12 cellular contexts compared by ENCODE assay signal in the genomic region with DNA sequence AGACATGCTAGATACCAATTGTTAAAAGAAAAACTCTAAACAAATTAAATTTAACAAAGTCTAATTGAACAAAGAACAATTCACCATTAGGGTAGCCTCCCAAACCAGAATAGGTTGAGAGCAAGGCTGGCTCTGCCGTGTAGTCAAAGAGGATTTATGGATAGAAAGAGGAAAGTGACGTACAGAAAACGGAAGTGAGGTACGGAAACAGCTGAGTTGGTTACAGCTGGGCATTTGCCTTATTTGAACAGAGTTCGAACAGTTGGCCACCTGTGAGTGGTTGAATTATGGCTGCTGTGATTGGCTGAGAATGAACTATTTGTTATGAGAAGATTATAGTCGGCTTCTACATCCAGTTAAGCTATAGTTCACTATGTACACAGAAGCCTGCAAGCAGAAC. TPM values are rescaled to one million over a fixed set of nuclear protein-coding genes. Genes with fewer than 3 reads are reported as not detected.
"Had no signal": no experiment of that assay in that cellular context is flagged by ENCODE, and none has a peak within 500 bp of the region (broad histone marks: within the 10 kb centered on the region; RNA-seq: fewer than 3 reads in every experiment).

No MANE protein-coding gene starts in this region.

- H3K27ac Mint-ChIP-seq: activated T-cell treated with anti-CD3 and anti-CD28 coated beads, Interleukin-2, amount 50 U/mL, for 72 hours; stimulated activated naive CD8-positive, alpha-beta T cell treated with anti-CD3 and anti-CD28 coated beads, Interleukin-15, Interleukin-2, amounts not matched to agents 100 ng/mL and 50 ng/mL, for 24 hours had no signal

- ATAC-seq: activated T-cell treated with anti-CD3 and anti-CD28 coated beads, Interleukin-2, amount 50 U/mL, for 72 hours had no signal

- DNase-seq: activated CD4-positive, alpha-beta T cell treated with anti-CD3 and anti-CD28 coated beads for 1 hour; activated CD4-positive, alpha-beta T cell treated with anti-CD3 and anti-CD28 coated beads, Interleukin-2, amount 50 U/mL, for 48 hours; activated CD8-positive, alpha-beta memory T cell treated with anti-CD3 and anti-CD28 coated beads, Interleukin-2, amount 50 U/mL, for 4 hours; activated gamma-delta T cell treated with Interleukin-2 at 50 U/mL for 16 hours; activated T-cell treated with anti-CD3 and anti-CD28 coated beads, Interleukin-2, amount 50 U/mL, for 72 hours; aorta; dorsolateral prefrontal cortex; stimulated activated CD4-positive, alpha-beta T cell treated with anti-CD3 and anti-CD28 coated beads, Interleukin-12 subunit alpha, Interleukin-12 subunit beta, amount 100 ng/mL, for 4 hours; upper lobe of left lung had no signal

- H3K9me3 Mint-ChIP-seq: activated T-cell treated with anti-CD3 and anti-CD28 coated beads, Interleukin-2, amount 50 U/mL, for 72 hours; neural crest cell; stimulated activated naive CD8-positive, alpha-beta T cell treated with anti-CD3 and anti-CD28 coated beads, Interleukin-15, Interleukin-2, amounts not matched to agents 100 ng/mL and 50 ng/mL, for 24 hours had no signal

- H3K4me3 Mint-ChIP-seq: activated T-cell treated with anti-CD3 and anti-CD28 coated beads, Interleukin-2, amount 50 U/mL, for 72 hours; neural crest cell; stimulated activated naive CD8-positive, alpha-beta T cell treated with anti-CD3 and anti-CD28 coated beads, Interleukin-15, Interleukin-2, amounts not matched to agents 100 ng/mL and 50 ng/mL, for 24 hours had no signal

RNA-seq across cellular contexts. Expression of gene ISM1, which starts 18.5 kb away (rescaled TPM):
- total RNA-seq: bronchial epithelial cell had no signal
